In the genomic region with DNA sequence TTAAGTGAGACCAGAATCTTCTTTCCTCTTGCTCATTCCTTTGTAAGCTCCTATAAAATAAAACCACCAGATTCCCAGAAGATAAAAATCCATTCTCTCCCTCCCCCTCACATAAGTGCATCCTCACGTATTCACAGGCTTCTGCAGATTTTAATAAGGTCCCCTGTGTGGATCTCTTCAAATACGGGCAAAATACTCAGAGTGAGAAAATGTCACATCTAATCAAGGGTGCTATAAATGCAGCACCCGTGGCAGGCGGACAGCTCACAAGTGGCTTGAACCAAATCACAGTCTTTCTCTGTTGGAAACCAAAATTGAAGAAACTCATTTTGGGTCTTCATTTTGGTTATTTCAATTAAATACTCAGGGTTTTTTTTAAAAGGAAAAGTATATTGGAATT, we compare ENCODE assay signal across 28 cellular contexts.
"Had no signal": no experiment of that assay in that cellular context is flagged by ENCODE, and none has a peak within 500 bp of the region (broad histone marks: within the 10 kb centered on the region; RNA-seq: fewer than 3 reads in every experiment).

No MANE protein-coding gene starts in this region.

- FAIRE-seq: astrocyte, RCC 7860 had no signal

- H3K4me2 ChIP-seq: PC-9 had no signal

- H3K36me3 ChIP-seq: adrenal gland, breast epithelium, MG63 had no signal

- ATAC-seq: activated CD8-positive, alpha-beta T cell treated with anti-CD3 and anti-CD28 coated beads for 36 hours; activated naive CD4-positive, alpha-beta T cell treated with anti-CD3 and anti-CD28 coated beads, Interleukin-2, amount 50 U/mL, for 72 hours; body of pancreas; Right ventricle myocardium inferior had no signal

- H3K4me1 ChIP-seq: adrenal gland, body of pancreas, breast epithelium had no signal

- H3K27ac ChIP-seq: adrenal gland, body of pancreas, breast epithelium, PC-9, RWPE1 had no signal

- H3K27me3 ChIP-seq: adrenal gland, body of pancreas, breast epithelium, MG63 had no signal

- H3K4me3 ChIP-seq: adrenal gland, body of pancreas, breast epithelium, MG63, PC-9 had no signal

- H3K9me3 ChIP-seq: MG63 had no signal

- DNase-seq: activated CD4-positive, alpha-beta T cell treated with anti-CD3 and anti-CD28 coated beads, Interleukin-2, amount 10 ng/mL, durations not matched to agents 24 days and 14 days; activated CD4-positive, alpha-beta T cell treated with anti-CD3 and anti-CD28 coated beads, Interleukin-2, amount 50 U/mL, for 4 hours; activated CD8-positive, alpha-beta T cell treated with anti-CD3 and anti-CD28 coated beads for 36 hours; activated gamma-delta T cell; activated naive CD4-positive, alpha-beta T cell treated with anti-CD3 and anti-CD28 coated beads for 36 hours; activated T-cell treated with anti-CD3 and anti-CD28 coated beads, Interleukin-2, amount 50 U/mL, for 24 hours; adrenal gland; body of pancreas; Kasumi-1; MG63; MV-4-11; NCI-H1092; NCI-H1436 treated with DMSO at 0.1 percent for 48 hours; NCI-H1694 treated with DMSO at 0.1 percent for 48 hours; NCI-H2029; NCI-H345; NCI-H526; NCI-H748 treated with DMSO at 0.1 percent for 48 hours; NK-92 treated with Interleukin-12 subunit alpha and Interleukin-12 subunit beta, amount 100 ng/mL, for 24 hours; PC-9; SIG-M5; T1000 had no signal

- H2AFZ ChIP-seq: PC-9 had no signal
